ENCODE assay signal across 8 cellular contexts in the genomic region with DNA sequence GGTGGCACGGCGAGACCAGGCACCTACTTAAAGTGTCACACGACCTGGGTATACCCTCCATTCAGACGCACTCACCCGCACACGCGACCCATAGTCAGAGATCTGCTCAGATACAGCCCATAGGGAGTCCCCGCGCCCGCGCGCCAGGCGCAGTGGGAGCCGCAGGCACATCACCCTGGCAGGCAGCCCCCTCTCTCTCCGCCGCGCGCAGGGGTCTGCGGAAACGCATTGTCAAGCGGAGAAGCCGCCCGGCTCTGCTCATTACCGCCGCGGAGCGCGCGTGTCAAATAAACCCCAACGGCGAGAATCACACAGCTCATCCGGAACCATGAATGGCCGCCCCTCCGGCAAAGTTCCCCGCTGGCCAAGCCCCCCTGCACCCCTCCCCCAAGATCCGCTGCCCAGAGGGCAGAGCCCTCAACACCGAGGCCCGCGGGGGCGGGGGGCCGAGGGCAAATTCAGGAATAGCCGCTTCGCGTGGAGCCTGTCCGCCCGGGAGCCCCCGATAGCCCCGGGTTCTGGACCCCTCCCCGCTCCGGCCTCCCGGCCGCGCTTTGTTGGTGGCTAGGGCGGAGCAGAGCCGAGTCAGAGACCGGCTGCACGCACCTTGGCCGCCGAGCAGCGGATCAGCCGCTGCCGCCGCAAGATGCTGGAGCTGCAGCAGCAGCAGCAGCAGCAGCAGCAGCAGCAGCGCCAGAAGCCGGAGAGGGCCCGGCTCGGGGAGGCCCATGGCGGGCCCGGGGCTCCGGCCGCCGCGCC. TPM values are rescaled to one million over a fixed set of nuclear protein-coding genes. Genes with fewer than 3 reads are reported as not detected.
DNase-seq lines count a peak whose midpoint lies in the region; ATAC-seq lines count a peak whose summit lies in the region.

No MANE protein-coding gene starts in this region.

- H3K9me3 Mint-ChIP-seq in stimulated activated memory B cell treated with anti-CD40 and anti-IgM and Interleukin-4, amounts not matched to agents 10 μg/mL and 1 μg/mL and 100 μg/mL, for 72 hours: no peaks in the 10 kb centered on the region

- no peaks in the 10 kb centered on the region for H3K9me3 ChIP-seq in mononuclear cell (ENCODE audit: low read depth, low read length)

- peak; percentile 7 for ATAC-seq in stimulated activated memory B cell treated with anti-CD40 and anti-IgM and Interleukin-4, amounts not matched to agents 10 μg/mL and 1 μg/mL and 100 μg/mL, for 72 hours

- DNase-seq in Daoy (ENCODE audit: low read depth): peak; percentile 66
- DNase-seq in H7: peak; percentile 81
- peak; percentile 14 for DNase-seq in NCI-H128 (lab: John Stamatoyannopoulos, UW; ENCODE audit: unreplicated experiment)
- DNase-seq in activated CD4-positive, alpha-beta T cell treated with anti-CD3 and anti-CD28 coated beads for 4 hours: peak; percentile 51 to 56
- DNase-seq in ecto neural progenitor cell (ENCODE audit: low spot score): peak; percentile 74
- no peak for DNase-seq in COLO829 (ENCODE audit: low spot score)

- no peaks in the 10 kb centered on the region for H3K27me3 Mint-ChIP-seq in stimulated activated memory B cell treated with anti-CD40 and anti-IgM and Interleukin-4, amounts not matched to agents 10 μg/mL and 1 μg/mL and 100 μg/mL, for 72 hours

- H3K27me3 ChIP-seq in H7 (ENCODE audit: control insufficient read depth, insufficient read depth, low read length) (no peaks in the 10 kb centered on the region; the same call in 1 of the 2 replicates), mononuclear cell (ENCODE audit: insufficient read depth, low read length) (no peaks in the 10 kb centered on the region)

- peaks cover 24% of the 10 kb centered on the region for H3K36me3 Mint-ChIP-seq in stimulated activated memory B cell treated with anti-CD40 and anti-IgM and Interleukin-4, amounts not matched to agents 10 μg/mL and 1 μg/mL and 100 μg/mL, for 72 hours

- peak overlapping the region; percentile 96 for H3K4me3 Mint-ChIP-seq in stimulated activated memory B cell treated with anti-CD40 and anti-IgM and Interleukin-4, amounts not matched to agents 10 μg/mL and 1 μg/mL and 100 μg/mL, for 72 hours

- peak overlapping the region; percentile 91 for H3K27ac Mint-ChIP-seq in stimulated activated memory B cell treated with anti-CD40 and anti-IgM and Interleukin-4, amounts not matched to agents 10 μg/mL and 1 μg/mL and 100 μg/mL, for 72 hours

- H3K36me3 ChIP-seq in H7 (replicated peaks; ENCODE audit: control insufficient read depth, insufficient read depth, low read length): peaks cover 27% of the 10 kb centered on the region

- H3K4me1 Mint-ChIP-seq in stimulated activated memory B cell treated with anti-CD40 and anti-IgM and Interleukin-4, amounts not matched to agents 10 μg/mL and 1 μg/mL and 100 μg/mL, for 72 hours: peaks cover 26% of the 10 kb centered on the region

- peaks cover 29% of the 10 kb centered on the region for H3K4me1 ChIP-seq in mononuclear cell (ENCODE audit: insufficient read depth, low read length)

- H3K4me3 ChIP-seq in H7 (ENCODE audit: insufficient read depth, low read depth, low read length): peak overlapping the region; percentile 95
- H3K4me3 ChIP-seq in mononuclear cell (ENCODE audit: low read length): peak overlapping the region; percentile 59

RNA-seq across cellular contexts. Expression of gene LRP8, which starts 0.5 kb away (rescaled TPM):
- 26.9 and 28.1 TPM in 2 replicates for total RNA-seq in Daoy (2014; rRNA removed; shearing (Covaris generic))
- 144 and 157 TPM in 2 replicates for total RNA-seq in H7 (2014; rRNA removed; shearing (Covaris generic))
- 10.0 TPM for total RNA-seq in mononuclear cell
